In the genomic region with DNA sequence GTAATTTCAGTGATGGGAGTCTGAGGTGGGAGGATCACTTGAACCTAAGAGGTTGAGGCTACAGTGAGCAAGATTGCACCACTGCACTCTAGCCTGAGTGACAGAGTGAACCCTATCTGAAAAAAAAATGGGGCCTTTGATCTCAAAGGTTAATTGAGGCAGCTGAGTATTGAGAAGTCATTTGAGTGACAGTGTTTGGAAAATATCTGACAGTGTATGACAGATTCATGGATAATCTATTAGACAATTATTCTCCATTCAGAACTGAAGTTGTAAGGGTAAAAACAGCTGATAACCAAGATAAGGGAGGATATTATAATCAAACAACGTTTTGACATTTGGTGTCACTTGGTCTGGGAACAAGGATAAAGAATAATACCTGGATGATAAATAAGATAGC, we compare ENCODE assay signal across 30 cellular contexts.
"Had no signal": no experiment of that assay in that cellular context is flagged by ENCODE, and none has a peak within 500 bp of the region (broad histone marks: within the 10 kb centered on the region; RNA-seq: fewer than 3 reads in every experiment).

No MANE protein-coding gene starts in this region.

- H3K36me3 ChIP-seq: MG63 had no signal

- H3K27me3 ChIP-seq: MG63 had no signal

- H3K4me3 ChIP-seq: MG63 had no signal

- DNase-seq: Karpas-422, Kasumi-1, KG1, MG63, MM.1S, MV-4-11, NCI-H1048, NCI-H1092, NCI-H1092 treated with DMSO at 0.1 percent for 48 hours, NCI-H1105, NCI-H1105 treated with DMSO at 0.1 percent for 48 hours, NCI-H1436, NCI-H1436 treated with DMSO at 0.1 percent for 48 hours, NCI-H1694, NCI-H1694 treated with DMSO at 0.1 percent for 48 hours, NCI-H187, NCI-H187 treated with DMSO at 0.1 percent for 48 hours, NCI-H1930, NCI-H2029, NCI-H2029 treated with DMSO at 0.1 percent for 48 hours, NCI-H2081 treated with DMSO at 0.1 percent for 48 hours, NCI-H2107, NCI-H2171, NCI-H2171 treated with DMSO at 0.1 percent for 48 hours, NCI-H2227 treated with DMSO at 0.1 percent for 48 hours, NCI-H226, NCI-H345, NCI-H446, NCI-H446 treated with DMSO at 0.1 percent for 48 hours had no signal

- H3K9ac ChIP-seq: KMS-11 had no signal

- H3K27ac ChIP-seq: KMS-11 had no signal

- H3K4me2 ChIP-seq: KMS-11 had no signal

- H3K9me3 ChIP-seq: MG63 had no signal
